In genomic region chr11:11270236-11270775, GRCh38 we compare ENCODE assay signal across 23 cellular contexts.
"Had no signal": no experiment of that assay in that cellular context is flagged by ENCODE, and none has a peak within 500 bp of the region (broad histone marks: within the 10 kb centered on the region; RNA-seq: fewer than 3 reads in every experiment).

No MANE protein-coding gene starts in this region.

- H3K4me1 Mint-ChIP-seq: activated CD4-positive, alpha-beta T cell treated with anti-CD3 and anti-CD28 coated beads for 36 hours; activated CD4-positive, alpha-beta T cell treated with anti-CD3 and anti-CD28 coated beads, Interleukin-2, amount 10 ng/mL, durations not matched to agents 24 days and 14 days; activated T-helper 17 cell treated with anti-CD3 and anti-CD28 coated beads, Interleukin-2, amount 50 U/mL, for 72 hours; central memory CD8-positive, alpha-beta T cell had no signal

- H3K4me3 Mint-ChIP-seq: activated CD4-positive, alpha-beta memory T cell treated with anti-CD3 and anti-CD28 coated beads for 36 hours; activated CD4-positive, alpha-beta T cell treated with anti-CD3 and anti-CD28 coated beads for 36 hours; activated CD4-positive, alpha-beta T cell treated with anti-CD3 and anti-CD28 coated beads, Interleukin-2, amount 10 ng/mL, durations not matched to agents 24 days and 14 days; activated CD8-positive, alpha-beta T cell treated with anti-CD3 and anti-CD28 coated beads, Interleukin-2, amount 10 ng/mL, durations not matched to agents 7 days and 5 days; activated naive CD8-positive, alpha-beta T cell; activated T-cell treated with anti-CD3 and anti-CD28 coated beads, Interleukin-2, amount 50 U/mL, for 4 hours; activated T-helper 17 cell treated with anti-CD3 and anti-CD28 coated beads, Interleukin-2, amount 50 U/mL, for 72 hours; central memory CD8-positive, alpha-beta T cell; effector memory CD8-positive, alpha-beta T cell had no signal

- H3K9me3 Mint-ChIP-seq: activated CD4-positive, alpha-beta T cell treated with anti-CD3 and anti-CD28 coated beads, Interleukin-2, amount 10 ng/mL, durations not matched to agents 24 days and 14 days; activated T-cell treated with anti-CD3 and anti-CD28 coated beads, Interleukin-2, amount 50 U/mL, for 4 hours; activated T-helper 17 cell treated with anti-CD3 and anti-CD28 coated beads, Interleukin-2, amount 50 U/mL, for 72 hours; central memory CD8-positive, alpha-beta T cell; effector memory CD8-positive, alpha-beta T cell had no signal

- H3K36me3 ChIP-seq: brain microvascular endothelial cell had no signal

- DNase-seq: activated CD4-positive, alpha-beta memory T cell treated with anti-CD3 and anti-CD28 coated beads for 36 hours; activated CD4-positive, alpha-beta T cell treated with anti-CD3 and anti-CD28 coated beads for 36 hours; activated CD4-positive, alpha-beta T cell treated with anti-CD3 and anti-CD28 coated beads, Interleukin-2, amount 10 ng/mL, durations not matched to agents 24 days and 14 days; activated CD4-positive, CD25-positive, alpha-beta regulatory T cell; activated CD4-positive, CD25-positive, alpha-beta regulatory T cell treated with anti-CD3 and anti-CD28 coated beads, Interleukin-2, amount 50 U/mL, for 72 hours; activated CD8-positive, alpha-beta T cell treated with anti-CD3 and anti-CD28 coated beads, Interleukin-2, amount 10 ng/mL, durations not matched to agents 7 days and 5 days; activated effector memory CD4-positive, alpha-beta T cell treated with Interleukin-2 at 50 U/mL for 16 hours; activated gamma-delta T cell treated with Interleukin-2 at 50 U/mL for 16 hours; activated naive CD4-positive, alpha-beta T cell treated with anti-CD3 and anti-CD28 coated beads, Interleukin-2, amount 50 U/mL, for 16 hours; activated naive CD4-positive, alpha-beta T cell treated with Interleukin-2 at 50 U/mL for 16 hours; activated T-cell treated with anti-CD3 and anti-CD28 coated beads, Interleukin-2, amount 50 U/mL, for 4 hours; amniotic stem cell; anterior cingulate cortex; brain microvascular endothelial cell; dermis blood vessel endothelial cell; effector CD4-positive, alpha-beta T cell; effector memory CD8-positive, alpha-beta T cell; foreskin fibroblast; T-helper 2 cell had no signal

- H3K4me3 ChIP-seq: coronary artery had no signal

- H3K36me3 Mint-ChIP-seq: activated CD4-positive, alpha-beta memory T cell treated with anti-CD3 and anti-CD28 coated beads for 36 hours; activated naive CD8-positive, alpha-beta T cell had no signal

- H3K27ac ChIP-seq: brain microvascular endothelial cell, coronary artery had no signal

- H3K27me3 ChIP-seq: brain microvascular endothelial cell had no signal

- H3K27ac Mint-ChIP-seq: activated CD4-positive, alpha-beta memory T cell treated with anti-CD3 and anti-CD28 coated beads for 36 hours; activated CD4-positive, alpha-beta T cell treated with anti-CD3 and anti-CD28 coated beads for 36 hours; activated CD4-positive, alpha-beta T cell treated with anti-CD3 and anti-CD28 coated beads, Interleukin-2, amount 10 ng/mL, durations not matched to agents 24 days and 14 days; activated CD8-positive, alpha-beta T cell treated with anti-CD3 and anti-CD28 coated beads, Interleukin-2, amount 10 ng/mL, durations not matched to agents 7 days and 5 days; activated naive CD8-positive, alpha-beta T cell; activated T-helper 17 cell treated with anti-CD3 and anti-CD28 coated beads, Interleukin-2, amount 50 U/mL, for 72 hours; effector memory CD8-positive, alpha-beta T cell had no signal
